Comparison of ENCODE assay signal across 15 cellular contexts in genomic region chr2:234304945-234305344, GRCh38.
DNase-seq lines count a peak whose midpoint lies in the region; ATAC-seq and TF ChIP-seq lines count a peak whose summit lies in the region.
"Had no signal": no experiment of that assay in that cellular context is flagged by ENCODE, and none has a peak within 500 bp of the region (broad histone marks: within the 10 kb centered on the region; RNA-seq: fewer than 3 reads in every experiment).

No MANE protein-coding gene starts in this region.

- no peaks in the 10 kb centered on the region for H3K4me1 ChIP-seq in thyroid gland

- no peak overlapping the region for H3K27ac ChIP-seq in thyroid gland

- TF ChIP-seq CTCF in MCF 10A (IDR thresholded peaks at IDR 0.05; ENCODE audit: unreplicated experiment) (no peak), thyroid gland (IDR thresholded peaks at IDR 0.05) (no peak)

- CTCF ChIA-PET in MCF 10A (lab: Yijun Ruan, JAX) = interaction anchor here (1.0 to 1.2 kb wide), 4 partner anchors 13 to 135 kb away, joined by 3 to 5 read pairs (median 4); no protein-coding TSS in a partner anchor

- no peaks in the 10 kb centered on the region for H3K9me3 Mint-ChIP-seq in MCF 10A (ENCODE audit: unreplicated experiment)
- peaks cover 2 to 4% of the 10 kb centered on the region in 2 donors for H3K9me3 Mint-ChIP-seq in activated T-cell treated with anti-CD3 and anti-CD28 coated beads, Interleukin-2, amount 50 U/mL, for 72 hours
- H3K9me3 Mint-ChIP-seq: CD4-positive, CD25-positive, alpha-beta regulatory T cell had no signal

- POLR2A ChIA-PET in MCF 10A (lab: Yijun Ruan, JAX) = interaction anchor here (0.7 to 3.1 kb wide), 13 partner anchors 31 to 191 kb away, joined by 3 to 17 read pairs (median 4); no protein-coding TSS in a partner anchor

- no peaks in the 10 kb centered on the region for H3K36me3 ChIP-seq in thyroid gland

- no peaks in the 10 kb centered on the region for H3K36me3 Mint-ChIP-seq in MCF 10A (ENCODE audit: insufficient read depth, unreplicated experiment)
- H3K36me3 Mint-ChIP-seq in activated T-cell treated with anti-CD3 and anti-CD28 coated beads, Interleukin-2, amount 50 U/mL, for 72 hours (ENCODE audit: insufficient read depth in 2 of 2) = peaks cover 5 to 16% of the 10 kb centered on the region in 2 donors
- H3K36me3 Mint-ChIP-seq: activated naive CD4-positive, alpha-beta T cell treated with anti-CD3 and anti-CD28 coated beads, Interleukin-2, amount 50 U/mL, for 24 hours; CD4-positive, CD25-positive, alpha-beta regulatory T cell had no signal

- no TSS peak for BruUV-seq in MCF 10A (replicated peaks; lab: Mats Ljungman, UMichigan)

- DNase-seq in Daoy (ENCODE audit: low read depth) = peak; percentile 44
- DNase-seq in LoVo (ENCODE audit: low spot score) = peak; percentile 10
- DNase-seq in MCF 10A (ENCODE audit: unreplicated experiment) = peak; percentile 66
- DNase-seq in kidney tubule cell (ENCODE audit: low spot score) = peak; percentile 61
- no peak for DNase-seq in thyroid gland
- DNase-seq in activated T-cell treated with anti-CD3 and anti-CD28 coated beads, Interleukin-2, amount 50 U/mL, for 72 hours = no peak
- DNase-seq in inferior parietal cortex (ENCODE audit: extremely low spot score) = no peak
- DNase-seq: activated CD4-positive, alpha-beta T cell treated with anti-CD3 and anti-CD28 coated beads, Interleukin-2, amount 50 U/mL, for 48 hours; CD4-positive, CD25-positive, alpha-beta regulatory T cell; effector memory CD4-positive, alpha-beta T cell; NCI-H1092; NCI-H774 had no signal

- no peak for ATAC-seq in activated T-cell treated with anti-CD3 and anti-CD28 coated beads, Interleukin-2, amount 50 U/mL, for 72 hours (replicated peaks in 1 of 2)
- ATAC-seq in HG02588 (IDR thresholded peaks at IDR 0.05; ENCODE audit: unreplicated experiment) = no peak
- ATAC-seq: GM12878 had no signal

- WGBS in thyroid gland, 2 donors = 37 to 42% methylated on average over 5 of the region's 5 CpGs

- H3K9me3 ChIP-seq in thyroid gland = no peaks in the 10 kb centered on the region

- no peaks in the 10 kb centered on the region for H3K27me3 Mint-ChIP-seq in MCF 10A (ENCODE audit: insufficient read depth, unreplicated experiment)
- no peaks in the 10 kb centered on the region for H3K27me3 Mint-ChIP-seq in activated T-cell treated with anti-CD3 and anti-CD28 coated beads, Interleukin-2, amount 50 U/mL, for 72 hours (ENCODE audit: low read depth)
- H3K27me3 Mint-ChIP-seq: activated naive CD4-positive, alpha-beta T cell treated with anti-CD3 and anti-CD28 coated beads, Interleukin-2, amount 50 U/mL, for 24 hours; CD4-positive, CD25-positive, alpha-beta regulatory T cell had no signal

- H3K4me3 ChIP-seq in thyroid gland (replicated peaks in 1 of 3) = no peak overlapping the region
- H3K4me3 ChIP-seq: GM12878 had no signal

- peak overlapping the region; percentile 22 for H3K4me3 Mint-ChIP-seq in MCF 10A (ENCODE audit: unreplicated experiment)
- no peak overlapping the region for H3K4me3 Mint-ChIP-seq in activated T-cell treated with anti-CD3 and anti-CD28 coated beads, Interleukin-2, amount 50 U/mL, for 72 hours
- H3K4me3 Mint-ChIP-seq: activated naive CD4-positive, alpha-beta T cell treated with anti-CD3 and anti-CD28 coated beads, Interleukin-2, amount 50 U/mL, for 24 hours; CD4-positive, CD25-positive, alpha-beta regulatory T cell had no signal

- TF ChIP-seq POLR2A in thyroid gland (IDR thresholded peaks at IDR 0.05) = no peak

- intact Hi-C loops in MCF 10A (cut with micrococcal nuclease) = loop anchor here (5.0 kb wide), 1 partner anchor 192 kb away; the partner anchor contains the start of gene ARL4C
- intact Hi-C loops in thyroid gland (cut with DNase I) = no loop called here

- peak overlapping the region; percentile 56 for H3K27ac Mint-ChIP-seq in MCF 10A (ENCODE audit: low read depth, unreplicated experiment)
- H3K27ac Mint-ChIP-seq in activated T-cell treated with anti-CD3 and anti-CD28 coated beads, Interleukin-2, amount 50 U/mL, for 72 hours = no peak overlapping the region
- H3K27ac Mint-ChIP-seq: activated naive CD4-positive, alpha-beta T cell treated with anti-CD3 and anti-CD28 coated beads, Interleukin-2, amount 50 U/mL, for 24 hours; CD4-positive, CD25-positive, alpha-beta regulatory T cell had no signal

- peaks cover 33% of the 10 kb centered on the region for H3K4me1 Mint-ChIP-seq in MCF 10A (ENCODE audit: insufficient read depth, unreplicated experiment)
- H3K4me1 Mint-ChIP-seq in activated T-cell treated with anti-CD3 and anti-CD28 coated beads, Interleukin-2, amount 50 U/mL, for 72 hours (ENCODE audit: low read depth) = peaks cover 64% of the 10 kb centered on the region

- no peaks in the 10 kb centered on the region for H3K27me3 ChIP-seq in thyroid gland

Comparison
In these comparisons a context has a peak if more than half of its experiments do, and no peak if none do; other contexts are left out.
1. DNase-seq: peak in Daoy (single experiment), LoVo (single experiment), MCF 10A (single experiment) and kidney tubule cell (single experiment); none in thyroid gland (0 of 2), activated T-cell treated with anti-CD3 and anti-CD28 coated beads, Interleukin-2, amount 50 U/mL, for 72 hours (0 of 2) and inferior parietal cortex (single experiment).